1 cellular context compared by ENCODE assay signal in the genomic region with DNA sequence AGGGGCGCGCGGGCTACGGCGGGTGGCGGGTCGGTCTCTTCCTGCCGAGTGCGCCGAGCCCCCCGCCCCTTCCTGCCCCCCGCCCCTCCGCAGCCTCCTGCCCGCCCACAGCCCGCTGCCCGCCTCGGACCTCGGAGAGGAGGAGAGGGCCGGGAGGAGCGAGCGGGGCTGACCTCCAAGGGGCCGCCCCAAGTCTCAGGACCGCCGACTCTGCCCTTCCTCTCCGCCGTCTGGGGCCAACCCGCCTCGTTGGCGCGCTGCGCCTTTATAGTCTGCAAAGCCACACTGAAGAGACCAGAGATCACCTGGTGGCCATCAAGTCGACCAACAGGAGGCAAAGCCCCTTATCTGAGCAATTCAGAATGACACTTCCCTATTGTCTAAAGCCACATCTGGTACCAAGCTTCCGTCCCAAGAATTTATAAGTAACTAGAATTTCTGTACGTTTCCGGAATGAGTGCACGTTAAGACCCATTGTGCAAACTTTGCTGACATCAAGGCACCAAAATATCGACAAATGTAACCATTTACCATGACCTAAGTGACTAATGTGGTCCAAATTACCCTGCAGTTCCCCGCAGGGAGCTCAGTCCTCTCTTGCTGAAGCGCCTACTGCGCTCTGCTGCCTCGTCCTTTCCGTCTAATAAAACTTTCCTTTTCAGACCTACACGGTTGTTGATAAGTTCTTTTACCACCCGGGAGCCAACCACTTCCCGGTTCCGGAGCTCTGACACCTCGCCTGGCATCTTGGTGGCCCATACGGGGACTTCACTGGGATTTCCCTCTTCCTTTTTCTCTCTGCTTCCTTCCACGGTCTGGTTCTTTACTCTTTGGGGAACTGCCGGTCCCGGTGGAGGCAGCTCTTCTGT.
TF ChIP-seq lines count a peak whose summit lies in the region.

A gene (minus strand): TSS at position 38 of the 869 bp plus-strand sequence. CDS start 55 bp downstream, outside the sequence.

TF ChIP-seq in IMR-90, 13 proteins besides CTCF, POLR2A, EP300 and RAD21:
- TF ChIP-seq SMC3 (IDR thresholded peaks at IDR 0.05; ENCODE audit: low read depth, low read length), result no peak
- no peak for TF ChIP-seq RFX5 (IDR thresholded peaks at IDR 0.05; ENCODE audit: low read depth, low read length)
- no peak for TF ChIP-seq NFE2L2 (IDR thresholded peaks at IDR 0.05; ENCODE audit: low read depth, low read length)
- TF ChIP-seq, protein P1, sequence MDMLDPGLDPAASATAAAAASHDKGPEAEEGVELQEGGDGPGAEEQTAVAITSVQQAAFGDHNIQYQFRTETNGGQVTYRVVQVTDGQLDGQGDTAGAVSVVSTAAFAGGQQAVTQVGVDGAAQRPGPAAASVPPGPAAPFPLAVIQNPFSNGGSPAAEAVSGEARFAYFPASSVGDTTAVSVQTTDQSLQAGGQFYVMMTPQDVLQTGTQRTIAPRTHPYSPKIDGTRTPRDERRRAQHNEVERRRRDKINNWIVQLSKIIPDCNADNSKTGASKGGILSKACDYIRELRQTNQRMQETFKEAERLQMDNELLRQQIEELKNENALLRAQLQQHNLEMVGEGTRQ (IDR thresholded peaks at IDR 0.05; ENCODE audit: low read depth, low read length), result no peak
- TF ChIP-seq CHD1 (IDR thresholded peaks at IDR 0.05; ENCODE audit: low read depth, low read length), result no peak
- no peak for TF ChIP-seq CEBPB (IDR thresholded peaks at IDR 0.05; ENCODE audit: low read depth, low read length)
- TF ChIP-seq BHLHE40 (IDR thresholded peaks at IDR 0.05; ENCODE audit: low read depth, low read length), result no peak
- TF ChIP-seq, protein P2, sequence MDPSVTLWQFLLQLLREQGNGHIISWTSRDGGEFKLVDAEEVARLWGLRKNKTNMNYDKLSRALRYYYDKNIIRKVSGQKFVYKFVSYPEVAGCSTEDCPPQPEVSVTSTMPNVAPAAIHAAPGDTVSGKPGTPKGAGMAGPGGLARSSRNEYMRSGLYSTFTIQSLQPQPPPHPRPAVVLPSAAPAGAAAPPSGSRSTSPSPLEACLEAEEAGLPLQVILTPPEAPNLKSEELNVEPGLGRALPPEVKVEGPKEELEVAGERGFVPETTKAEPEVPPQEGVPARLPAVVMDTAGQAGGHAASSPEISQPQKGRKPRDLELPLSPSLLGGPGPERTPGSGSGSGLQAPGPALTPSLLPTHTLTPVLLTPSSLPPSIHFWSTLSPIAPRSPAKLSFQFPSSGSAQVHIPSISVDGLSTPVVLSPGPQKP (IDR thresholded peaks at IDR 0.05; ENCODE audit: borderline replicate concordance, low read depth, low read length), result no peak
- TF ChIP-seq MAZ (IDR thresholded peaks at IDR 0.05; ENCODE audit: borderline replicate concordance, low read depth, low read length), result no peak
- no peak for TF ChIP-seq MAFK (IDR thresholded peaks at IDR 0.05; ENCODE audit: low read depth, low read length)
- TF ChIP-seq FOS (IDR thresholded peaks at IDR 0.05; ENCODE audit: low read depth, low read length), result no peak
- TF ChIP-seq MXI1 (IDR thresholded peaks at IDR 0.05; ENCODE audit: borderline replicate concordance, low read depth, low read length), result no peak
- no peak for TF ChIP-seq RCOR1 (IDR thresholded peaks at IDR 0.05; ENCODE audit: insufficient replicate concordance, low read length)
